Comparison of ENCODE assay signal across 8 cellular contexts in genomic region chr2:70247364-70248144, GRCh38. TPM values are rescaled to one million over a fixed set of nuclear protein-coding genes. Genes with fewer than 3 reads are reported as not detected.
A peak's percentile ranks its signal among the peaks of the same experiment; 100 is the strongest.
DNase-seq lines count a peak whose midpoint lies in the region; ATAC-seq, FAIRE-seq and TF ChIP-seq lines count a peak whose summit lies in the region.

No MANE protein-coding gene starts in this region.

- peaks cover 57% of the 10 kb centered on the region for H3K79me2 ChIP-seq in osteoblast (ENCODE audit: insufficient read depth, low read length)

- TF ChIP-seq POLR2A in heart left ventricle (IDR thresholded peaks at IDR 0.05) (no peak), erythroblast (IDR thresholded peaks at IDR 0.05; ENCODE audit: low read length) (no peak), GM12891 (IDR thresholded peaks at IDR 0.05; ENCODE audit: low read depth, low read length) (no peak)

- no peaks in the 10 kb centered on the region for H3K27me3 ChIP-seq in heart left ventricle
- H3K27me3 ChIP-seq in SJSA1 (replicated peaks) = no peaks in the 10 kb centered on the region
- no peaks in the 10 kb centered on the region for H3K27me3 ChIP-seq in osteoblast (ENCODE audit: insufficient read depth, low read length)

- ATAC-seq in heart left ventricle (no peak), Right ventricle myocardium inferior (no peak), GM18520 (IDR thresholded peaks at IDR 0.05; ENCODE audit: unreplicated experiment) (no peak)

- H3K36me3 ChIP-seq in heart left ventricle (peaks cover 0 to 8% (median 0%) of the 10 kb centered on the region in 9 donors), SJSA1 (peaks cover 13% of the 10 kb centered on the region), osteoblast (ENCODE audit: insufficient read depth, low read length) (no peaks in the 10 kb centered on the region)

- TF ChIP-seq CTCF in heart left ventricle (IDR thresholded peaks at IDR 0.05) (no peak), osteoblast (IDR thresholded peaks at IDR 0.05; ENCODE audit: extremely low read depth, low read depth, low read length) (no peak), GM10248 (IDR thresholded peaks at IDR 0.05; ENCODE audit: control extremely low read depth, extremely low read depth, low read depth, missing control alignments) (no peak)

- peak overlapping the region; percentile 94 for H2AFZ ChIP-seq in osteoblast (ENCODE audit: low read length)

- H3K27ac ChIP-seq in heart left ventricle (peak overlapping the region; percentile 91 to 99 (median 96)), SJSA1 (peak overlapping the region; percentile 89), osteoblast (ENCODE audit: low read depth, low read length) (peak overlapping the region; percentile 88)

- 0 to 1% (median 0%) methylated on average over 18 of the region's 18 CpGs for WGBS in heart left ventricle, 4 donors

- H3K4me2 ChIP-seq in osteoblast (ENCODE audit: insufficient read depth, low read length) = peak overlapping the region; percentile 82

- DNase-seq in heart left ventricle (no peak), Right ventricle myocardium inferior (ENCODE audit: missing footprints) (no peak), SJSA1 (ENCODE audit: low read depth in 1 of 2, low spot score in 2 of 2) (peak in 1 of 2 experiments; percentile 43), erythroblast (lab: John Stamatoyannopoulos, UW) (peak; percentile 68 to 78), osteoblast (ENCODE audit: insufficient read length, low spot score, missing footprints) (peak; percentile 49), GM12891 (ENCODE audit: insufficient read length, low spot score) (no peak), GM10248 (ENCODE audit: extremely low spot score) (no peak)

- peaks cover 28% of the 10 kb centered on the region for H4K20me1 ChIP-seq in osteoblast (ENCODE audit: insufficient read depth, low read length)

- FAIRE-seq in GM12891 (lab: Jason Lieb, UNC) = no peak

- intact Hi-C loops in heart left ventricle (cut with DNase I) = loop anchor here in 5 of 10 donors (2.0 to 5.0 kb wide), 6 partner anchors 45 to 335 kb away; partner anchors contain the start of genes SNRPG (in 3 of the 5), FAM136A (in 2 of the 5), C2orf42 (in 1 of the 5) and PCBP1 (in 1 of the 5)
- intact Hi-C loops in Right ventricle myocardium inferior (cut with DNase I) = loop anchor here (1.0 to 5.0 kb wide), 2 partner anchors 55 to 57 kb away; partner anchors contain the start of gene FAM136A

- H3K4me1 ChIP-seq in heart left ventricle (peaks cover 2 to 50% (median 38%) of the 10 kb centered on the region in 12 donors), SJSA1 (replicated peaks) (0 out of 2 replicates have a peak, but pooled peaks cover 6% of the 10 kb centered on the region), osteoblast (ENCODE audit: insufficient read depth, low read length) (peaks cover 8% of the 10 kb centered on the region)

- H3K9me3 ChIP-seq in heart left ventricle = no peaks in the 10 kb centered on the region
- H3K9me3 ChIP-seq in SJSA1 (replicated peaks) = no peaks in the 10 kb centered on the region
- H3K9me3 ChIP-seq in osteoblast (ENCODE audit: low read depth, low read length) = no peaks in the 10 kb centered on the region

- H3K4me3 ChIP-seq in heart left ventricle (peak overlapping the region; percentile 52 to 98 (median 82)), SJSA1 (peak overlapping the region; percentile 67), osteoblast (ENCODE audit: insufficient read depth, low read length) (peak overlapping the region; percentile 80)

- POLR2A ChIA-PET in GM10248 (lab: Yijun Ruan, JAX) = no interaction called here

- CTCF ChIA-PET in GM10248 (lab: Yijun Ruan, JAX) = interaction anchor here (1.1 to 1.7 kb wide), 5 partner anchors 10 to 336 kb away, joined by 3 to 4 read pairs (median 3); partner anchors contain the start of gene FAM136A

TF ChIP-seq in GM12891, 5 proteins besides CTCF, POLR2A, EP300 and RAD21:
- TF ChIP-seq SPI1 (IDR thresholded peaks at IDR 0.05; ENCODE audit: low read depth, low read length) = no peak
- no peak for TF ChIP-seq POU2F2 (IDR thresholded peaks at IDR 0.05; ENCODE audit: low read depth, low read length)
- no peak for TF ChIP-seq TAF1 (IDR thresholded peaks at IDR 0.05; ENCODE audit: low read depth, low read length)
- TF ChIP-seq PAX5 (IDR thresholded peaks at IDR 0.05; ENCODE audit: insufficient read depth, low read length, severe bottlenecking) = no peak
- TF ChIP-seq POLR2AphosphoS5 (IDR thresholded peaks at IDR 0.05; ENCODE audit: low read depth, low read length) = no peak

RNA-seq across cellular contexts. Expression of gene TIA1, which starts 0.9 kb away (rescaled TPM):
- 10 to 100 TPM; 26.1 to 53.0 (median 42.1) TPM for total RNA-seq in heart left ventricle
- polyA plus RNA-seq in heart left ventricle = 10 to 100 TPM; 18.7 to 47.7 TPM
- 49.1 TPM for total RNA-seq in Right ventricle myocardium inferior
- 54.7 and 90.4 TPM in 2 replicates for total RNA-seq in SJSA1 (2014; rRNA removed; shearing (Covaris generic))
- 87.6 and 92.5 TPM in 2 replicates for total RNA-seq in osteoblast
- polyA plus RNA-seq in GM12891 (2012; ENCODE audit: low read depth, missing spikeins) = 38.7 TPM

RNA-seq across cellular contexts. Expression of gene PCYOX1, which starts 10.4 kb away (rescaled TPM):
- total RNA-seq in heart left ventricle (10 to 100 TPM; 53.2 to 91.5 (median 78.1) TPM), Right ventricle myocardium inferior (104 TPM), osteoblast (74.2 and 82.2 TPM in 2 replicates)
- 10 to 100 TPM; 19.3 TPM for polyA plus RNA-seq in heart left ventricle
- total RNA-seq in SJSA1 (2014; rRNA removed; shearing (Covaris generic)) = 35.4 and 50.2 TPM in 2 replicates
- polyA plus RNA-seq in GM12891 (2012; ENCODE audit: low read depth, missing spikeins) = 3.5 TPM

RNA-seq across cellular contexts. Expression of gene SNRPG, which starts 46.0 kb away (rescaled TPM):
- total RNA-seq in heart left ventricle (100 to 1,000 TPM in 8 of 9 donors, 10 to 100 TPM in 1; 92.2 to 172 (median 112) TPM), Right ventricle myocardium inferior (159 TPM), osteoblast (89.9 and 97.4 TPM in 2 replicates)
- 100 to 1,000 TPM; 240 to 259 TPM for polyA plus RNA-seq in heart left ventricle
- 394 and 630 TPM in 2 replicates for total RNA-seq in SJSA1 (2014; rRNA removed; shearing (Covaris generic))
- polyA plus RNA-seq in GM12891 (2012; ENCODE audit: low read depth, missing spikeins) = 334 TPM

RNA-seq across cellular contexts. Expression of gene FAM136A, which starts 54.3 kb away (rescaled TPM):
- total RNA-seq in heart left ventricle = 10 to 100 TPM; 17.8 to 25.9 (median 23.9) TPM
- polyA plus RNA-seq in heart left ventricle = 10 to 100 TPM; 16.8 to 42.8 TPM
- total RNA-seq in Right ventricle myocardium inferior = 26.0 TPM
- 32.2 and 33.4 TPM in 2 replicates for total RNA-seq in SJSA1 (2014; rRNA removed; shearing (Covaris generic))
- total RNA-seq in osteoblast = 21.7 and 31.5 TPM in 2 replicates
- 53.2 TPM for polyA plus RNA-seq in GM12891 (2012; ENCODE audit: low read depth, missing spikeins)

RNA-seq across cellular contexts. Expression of gene C2orf42, which starts 56.7 kb away (rescaled TPM):
- total RNA-seq in heart left ventricle (10 to 100 TPM in 5 of 9 donors, 1 to 10 TPM in 4; 6.2 to 14.9 (median 10.9) TPM), Right ventricle myocardium inferior (14.1 TPM), osteoblast (24.5 and 25.0 TPM in 2 replicates)
- polyA plus RNA-seq in heart left ventricle = 1 to 10 TPM; 3.5 to 6.5 TPM
- 12.7 and 13.7 TPM in 2 replicates for total RNA-seq in SJSA1 (2014; rRNA removed; shearing (Covaris generic))
- 7.6 TPM for polyA plus RNA-seq in GM12891 (2012; ENCODE audit: low read depth, missing spikeins)

Comparison
In these comparisons a context has a peak if more than half of its experiments do, and no peak if none do; other contexts are left out.
1. DNase-seq: peak in erythroblast (2 of 2) and osteoblast (single experiment); none in heart left ventricle (0 of 5), Right ventricle myocardium inferior (single experiment), GM12891 (single experiment) and GM10248 (single experiment).
2. Peak in every context shown above with its lines, with median percentiles within 50 percentile points of each other: H3K27ac ChIP-seq and H3K4me3 ChIP-seq.